In genomic region chr6:83068628-83069027, GRCh38 we compare ENCODE assay signal across 1 cellular context.
TF ChIP-seq lines count a peak whose summit lies in the region.

No MANE protein-coding gene starts in this region.

TF ChIP-seq in H1, 55 proteins besides CTCF, POLR2A, EP300 and RAD21 (continued from another document):
- TF ChIP-seq ATF3 (IDR thresholded peaks at IDR 0.05; ENCODE audit: insufficient read depth, low read depth, low read length) (no peak), SIN3A (conservative IDR thresholded peaks at IDR 0.05 in 1 of 2, IDR thresholded peaks at IDR 0.05 in 1 of 2; ENCODE audit: low read depth in 1 of 2, low read length in 2 of 2) (no peak), BRCA1 (IDR thresholded peaks at IDR 0.05; ENCODE audit: low read depth, low read length) (no peak), JUN (IDR thresholded peaks at IDR 0.05; ENCODE audit: low read depth, low read length) (no peak), NRF1 (IDR thresholded peaks at IDR 0.05; ENCODE audit: low read depth, low read length) (no peak), CBX8 (IDR thresholded peaks at IDR 0.05; ENCODE audit: borderline replicate concordance, low read depth, low read length) (no peak), TAF1 (IDR thresholded peaks at IDR 0.05; ENCODE audit: low read depth, low read length) (no peak), HDAC6 (IDR thresholded peaks at IDR 0.05; ENCODE audit: low read depth, low read length) (no peak), ZNF274 (IDR thresholded peaks at IDR 0.05; ENCODE audit: borderline replicate concordance, extremely low read depth, low read length) (no peak), FOSL1 (IDR thresholded peaks at IDR 0.05; ENCODE audit: insufficient read depth, low read depth, low read length) (no peak), RFX5 (IDR thresholded peaks at IDR 0.05; ENCODE audit: borderline replicate concordance, low read depth, low read length) (no peak), TCF12 (IDR thresholded peaks at IDR 0.05; ENCODE audit: low read depth, low read length) (no peak), KDM1A (IDR thresholded peaks at IDR 0.05; ENCODE audit: borderline replicate concordance, low read length) (no peak), CHD2 (IDR thresholded peaks at IDR 0.05; ENCODE audit: low read length) (no peak), SP4 (IDR thresholded peaks at IDR 0.05; ENCODE audit: low read length) (no peak), ASH2L (IDR thresholded peaks at IDR 0.05; ENCODE audit: low read length) (no peak)
